ENCODE assay signal across 11 cellular contexts in the genomic region with DNA sequence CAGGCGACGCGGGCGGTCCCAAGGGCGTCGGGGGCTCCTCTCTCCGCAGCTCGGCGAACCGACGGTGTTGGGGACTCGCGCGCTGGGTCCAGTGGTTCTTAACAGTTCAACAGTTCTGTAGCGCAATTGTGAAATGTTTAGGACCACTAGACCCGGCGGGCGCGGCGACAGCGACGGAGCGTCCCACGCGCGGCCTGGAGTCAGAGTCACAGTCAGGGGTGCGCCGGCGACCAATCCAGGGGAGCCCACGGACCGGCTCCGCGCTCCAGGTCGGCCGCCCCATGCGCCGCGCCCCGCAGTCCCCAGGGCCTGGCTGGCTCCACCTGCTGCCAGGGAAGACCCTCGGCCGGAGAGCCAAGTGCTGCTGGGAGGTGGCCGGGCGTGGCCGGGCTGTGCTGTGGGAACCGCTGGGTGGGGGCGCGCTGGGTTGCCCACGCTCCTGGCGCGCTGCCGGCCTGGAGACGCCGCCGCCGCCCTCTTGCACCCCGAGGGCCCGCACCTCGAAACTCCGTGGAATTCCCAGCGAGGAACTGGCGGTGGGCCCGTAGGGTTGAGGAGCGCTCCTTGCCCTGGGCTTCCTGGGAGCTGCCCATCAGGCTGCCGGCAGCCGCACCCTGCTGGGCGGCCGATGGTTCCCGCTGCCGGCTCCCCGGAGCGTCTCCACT. TPM values are rescaled to one million over a fixed set of nuclear protein-coding genes. Genes with fewer than 3 reads are reported as not detected.
DNase-seq lines count a peak whose midpoint lies in the region; ATAC-seq and TF ChIP-seq lines count a peak whose summit lies in the region.
"Had no signal": no experiment of that assay in that cellular context is flagged by ENCODE, and none has a peak within 500 bp of the region (broad histone marks: within the 10 kb centered on the region; RNA-seq: fewer than 3 reads in every experiment).

No MANE protein-coding gene starts in this region.

- no peaks in the 10 kb centered on the region for H3K4me1 Mint-ChIP-seq in activated naive CD4-positive, alpha-beta T cell treated with anti-CD3 and anti-CD28 coated beads for 36 hours (ENCODE audit: low read depth)
- no peaks in the 10 kb centered on the region for H3K4me1 Mint-ChIP-seq in central memory CD8-positive, alpha-beta T cell

- H3K27me3 Mint-ChIP-seq in activated naive CD4-positive, alpha-beta T cell treated with anti-CD3 and anti-CD28 coated beads for 36 hours (ENCODE audit: low read depth) = peaks cover 25% of the 10 kb centered on the region
- H3K27me3 Mint-ChIP-seq in central memory CD8-positive, alpha-beta T cell = peaks cover 53% of the 10 kb centered on the region

- no peak for TF ChIP-seq CTCF in suprapubic skin (IDR thresholded peaks at IDR 0.05)

- H3K4me3 Mint-ChIP-seq in activated naive CD4-positive, alpha-beta T cell treated with anti-CD3 and anti-CD28 coated beads for 36 hours = peak overlapping the region; percentile 21
- peak overlapping the region; percentile 27 for H3K4me3 Mint-ChIP-seq in central memory CD8-positive, alpha-beta T cell

- peak overlapping the region; percentile 95 for H3K27ac ChIP-seq in suprapubic skin

- ATAC-seq in central memory CD8-positive, alpha-beta T cell (replicated peaks; ENCODE audit: extremely low read depth, poor library complexity, severe bottlenecking) = no peak
- ATAC-seq in left lobe of liver = no peak

- no peaks in the 10 kb centered on the region for H3K36me3 Mint-ChIP-seq in activated naive CD4-positive, alpha-beta T cell treated with anti-CD3 and anti-CD28 coated beads for 36 hours (ENCODE audit: low read depth)
- H3K36me3 Mint-ChIP-seq in central memory CD8-positive, alpha-beta T cell (ENCODE audit: insufficient read depth) = no peaks in the 10 kb centered on the region

- TF ChIP-seq POLR2A in suprapubic skin (IDR thresholded peaks at IDR 0.05) = no peak

- peaks cover 57% of the 10 kb centered on the region for H3K4me1 ChIP-seq in suprapubic skin

- H3K9me3 Mint-ChIP-seq in activated naive CD4-positive, alpha-beta T cell treated with anti-CD3 and anti-CD28 coated beads for 36 hours = no peaks in the 10 kb centered on the region
- H3K9me3 Mint-ChIP-seq in central memory CD8-positive, alpha-beta T cell = no peaks in the 10 kb centered on the region

- H3K36me3 ChIP-seq in suprapubic skin = no peaks in the 10 kb centered on the region

- CTCF ChIA-PET in activated naive CD4-positive, alpha-beta T cell treated with anti-CD3 and anti-CD28 coated beads for 36 hours (lab: Charles Lee) = no interaction called here

- H3K27me3 ChIP-seq in suprapubic skin = peaks cover 50% of the 10 kb centered on the region

- TF ChIP-seq EP300 in suprapubic skin (IDR thresholded peaks at IDR 0.05) = no peak

- H3K27ac Mint-ChIP-seq in activated naive CD4-positive, alpha-beta T cell treated with anti-CD3 and anti-CD28 coated beads for 36 hours = no peak overlapping the region
- H3K27ac Mint-ChIP-seq in central memory CD8-positive, alpha-beta T cell (ENCODE audit: low read depth) = no peak overlapping the region

- 0% methylated on average over 2 of the region's 71 CpGs for WGBS in suprapubic skin

- H3K4me3 ChIP-seq in suprapubic skin = peak overlapping the region; percentile 67

- DNase-seq in activated naive CD4-positive, alpha-beta T cell treated with anti-CD3 and anti-CD28 coated beads for 36 hours = no peak
- DNase-seq in activated naive CD4-positive, alpha-beta T cell treated with Interleukin-2 at 50 U/mL for 16 hours = no peak
- DNase-seq in central memory CD8-positive, alpha-beta T cell (ENCODE audit: low spot score in 2 of 2) = no peak
- peak; percentile 49 for DNase-seq in left lobe of liver (ENCODE audit: low spot score)
- peak; percentile 69 to 74 for DNase-seq in suprapubic skin (ENCODE audit: low spot score in 2 of 2)
- DNase-seq in NK-92 treated with Interleukin-12 subunit alpha and Interleukin-12 subunit beta, amount 100 ng/mL, for 24 hours (lab: John Stamatoyannopoulos, UW) = no peak
- no peak for DNase-seq in NCI-H2171 treated with DMSO at 0.1 percent for 48 hours (lab: John Stamatoyannopoulos, UW)
- no peak for DNase-seq in GOT3 (lab: John Stamatoyannopoulos, UW)
- DNase-seq: MV-4-11 had no signal

- H3K9me3 ChIP-seq in suprapubic skin = no peaks in the 10 kb centered on the region

- intact Hi-C loops in activated naive CD4-positive, alpha-beta T cell treated with anti-CD3 and anti-CD28 coated beads for 36 hours (cut with micrococcal nuclease) = no loop called here

RNA-seq across cellular contexts. Expression of gene KIF26A, which starts 20.9 kb away (rescaled TPM):
- total RNA-seq in activated naive CD4-positive, alpha-beta T cell treated with anti-CD3 and anti-CD28 coated beads for 36 hours = under 1 TPM; 0.07 TPM
- 1.3 TPM for total RNA-seq in left lobe of liver
- 1 to 10 TPM; 2.1 to 6.1 (median 4.6) TPM for total RNA-seq in suprapubic skin
- total RNA-seq: OCI-LY7 had no signal

RNA-seq across cellular contexts. Expression of gene ASPG, which starts 32.0 kb away (rescaled TPM):
- total RNA-seq in activated naive CD4-positive, alpha-beta T cell treated with anti-CD3 and anti-CD28 coated beads for 36 hours = not detected
- 282 TPM for total RNA-seq in left lobe of liver
- total RNA-seq in suprapubic skin = 10 to 100 TPM; 26.0 to 38.5 (median 28.2) TPM
- total RNA-seq: OCI-LY7, pulmonary artery endothelial cell had no signal

Comparison
In these comparisons a context has a peak if more than half of its experiments do, and no peak if none do; other contexts are left out.
1. DNase-seq: peak in left lobe of liver (single experiment) and suprapubic skin (2 of 2); none in activated naive CD4-positive, alpha-beta T cell treated with anti-CD3 and anti-CD28 coated beads for 36 hours (single experiment), activated naive CD4-positive, alpha-beta T cell treated with Interleukin-2 at 50 U/mL for 16 hours (single experiment), central memory CD8-positive, alpha-beta T cell (0 of 2), NK-92 treated with Interleukin-12 subunit alpha and Interleukin-12 subunit beta, amount 100 ng/mL, for 24 hours (single experiment), NCI-H2171 treated with DMSO at 0.1 percent for 48 hours (single experiment) and GOT3 (single experiment).
2. RNA of gene ASPG, which starts 32.0 kb away (total RNA-seq): 282 TPM in left lobe of liver (single experiment) and 26.0 to 38.5 TPM in suprapubic skin; not detected in activated naive CD4-positive, alpha-beta T cell treated with anti-CD3 and anti-CD28 coated beads for 36 hours; every median in the first group is over 10 times any median in the second.